8 cellular contexts compared by ENCODE assay signal in the genomic region with DNA sequence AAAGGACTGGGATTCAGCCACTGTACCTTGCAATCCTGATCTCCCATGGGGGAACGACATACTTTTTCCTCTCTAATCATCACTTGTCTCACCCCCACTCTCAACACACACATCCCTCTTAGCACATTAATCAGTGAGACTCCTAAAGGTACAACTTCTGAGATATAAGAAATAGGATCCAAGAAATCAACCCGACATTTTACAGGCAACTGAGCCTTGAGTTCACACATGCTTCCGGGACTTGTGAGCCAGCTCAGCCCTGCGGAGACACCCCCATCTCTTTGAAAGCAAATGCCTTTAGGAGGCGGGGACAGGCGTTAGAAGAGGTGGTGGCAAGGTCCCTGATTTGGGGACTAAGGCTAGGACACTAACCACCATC. TPM values are rescaled to one million over a fixed set of nuclear protein-coding genes. Genes with fewer than 3 reads are reported as not detected.
DNase-seq lines count a peak whose midpoint lies in the region; ATAC-seq lines count a peak whose summit lies in the region.

No MANE protein-coding gene starts in this region.

- H4K20me1 ChIP-seq in Karpas-422 (ENCODE audit: insufficient read depth, low read depth, low read length): no peaks in the 10 kb centered on the region

- peaks cover 54% of the 10 kb centered on the region for H3K4me1 ChIP-seq in Karpas-422 (ENCODE audit: low read length)

- peaks cover 54% of the 10 kb centered on the region for H3K79me2 ChIP-seq in Karpas-422 (ENCODE audit: low read length)

- H3K9ac ChIP-seq in Karpas-422 (ENCODE audit: low read length): peak overlapping the region; percentile 80

- H3K9me3 ChIP-seq in Karpas-422 (ENCODE audit: low read length): no peaks in the 10 kb centered on the region

- H3K4me3 ChIP-seq in GM08714 (ENCODE audit: low read length) (peak overlapping the region; percentile 91), Karpas-422 (ENCODE audit: low read length) (peak overlapping the region; percentile 81)

- ATAC-seq in HG02798 (IDR thresholded peaks at IDR 0.05; ENCODE audit: poor library complexity, unreplicated experiment): no peak

- peak overlapping the region; percentile 61 for H2AFZ ChIP-seq in Karpas-422 (ENCODE audit: low read length)

- H3K27ac ChIP-seq in Karpas-422 (ENCODE audit: low read length) (peak overlapping the region; percentile 62), epithelial cell of prostate (peak overlapping the region; percentile 87)

- no peaks in the 10 kb centered on the region for H3K9me2 ChIP-seq in Karpas-422 (replicated peaks; ENCODE audit: insufficient read depth, low read length)

- no peaks in the 10 kb centered on the region for H3K27me3 ChIP-seq in Karpas-422 (ENCODE audit: low read length)

- DNase-seq in Karpas-422: peak; percentile 96
- DNase-seq in activated CD4-positive, alpha-beta T cell treated with anti-CD3 and anti-CD28 coated beads, Interleukin-2, amount 50 U/mL, for 48 hours: peak; percentile 50 to 61
- DNase-seq in epithelial cell of prostate (ENCODE audit: low read depth, low spot score): no peak
- DNase-seq in renal cortical epithelial cell (ENCODE audit: low read depth): peak; percentile 45
- DNase-seq in NCI-H128 (lab: John Stamatoyannopoulos, UW; ENCODE audit: unreplicated experiment): no peak
- DNase-seq in SKM-1 (lab: John Stamatoyannopoulos, UW; ENCODE audit: unreplicated experiment): no peak

- H3K4me2 ChIP-seq in Karpas-422 (ENCODE audit: low read depth, low read length, poor library complexity, severe bottlenecking): peak overlapping the region; percentile 89

- no peaks in the 10 kb centered on the region; the same call in 1 of the 2 replicates for H3K36me3 ChIP-seq in Karpas-422 (ENCODE audit: insufficient read depth, low read length)

RNA-seq across cellular contexts. Expression of gene MAP3K9, which starts 1.3 kb away (rescaled TPM):
- total RNA-seq in Karpas-422 (2014; rRNA removed; shearing (Covaris generic); ENCODE audit: low replicate concordance): 17.1 and 19.4 TPM in 2 replicates
- total RNA-seq in renal cortical epithelial cell: 14.4 and 19.7 TPM in 2 replicates

Comparison
In these comparisons a context has a peak if more than half of its experiments do, and no peak if none do; other contexts are left out.
1. DNase-seq: peak in Karpas-422 (single experiment), activated CD4-positive, alpha-beta T cell treated with anti-CD3 and anti-CD28 coated beads, Interleukin-2, amount 50 U/mL, for 48 hours (2 of 2) and renal cortical epithelial cell (single experiment); none in epithelial cell of prostate (single experiment), NCI-H128 (single experiment) and SKM-1 (single experiment).